ENCODE assay signal across 16 cellular contexts in the genomic region with DNA sequence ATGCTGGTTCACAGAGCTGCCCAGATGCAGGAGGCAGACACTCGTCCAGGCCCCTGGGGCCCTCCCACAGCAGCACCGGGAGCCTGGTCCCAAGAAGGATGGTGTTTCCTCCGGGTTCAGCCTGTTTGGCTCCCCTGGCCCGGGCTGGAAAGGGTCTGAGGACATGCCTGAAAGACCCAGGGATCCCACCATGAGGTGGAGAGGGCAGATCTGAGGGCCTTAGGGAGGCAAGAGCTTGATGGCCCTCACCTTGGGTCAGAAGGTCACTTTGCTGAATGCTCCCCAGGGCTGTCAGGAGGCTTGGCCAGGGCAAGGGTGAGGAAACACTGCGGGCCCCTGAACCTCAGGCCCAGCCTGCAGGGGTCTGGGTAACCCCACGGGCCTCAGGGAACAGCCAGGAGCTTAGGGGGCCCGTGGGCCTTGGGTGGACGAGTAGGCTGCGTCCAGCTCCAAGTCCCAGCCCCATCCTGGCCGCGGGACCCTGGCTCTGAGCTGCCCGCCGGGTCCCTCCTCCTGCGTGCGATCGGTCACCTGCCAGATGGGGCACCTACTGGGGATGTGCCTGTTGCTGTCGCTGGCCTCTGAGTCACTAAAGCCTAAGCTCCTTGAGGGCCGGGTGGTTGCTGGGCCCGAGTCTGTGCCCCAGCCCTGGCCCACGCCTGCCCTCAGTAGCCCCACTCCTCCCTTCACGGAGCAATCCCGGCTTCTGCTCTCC.
DNase-seq lines count a peak whose midpoint lies in the region; ATAC-seq, FAIRE-seq and TF ChIP-seq lines count a peak whose summit lies in the region.
"Had no signal": no experiment of that assay in that cellular context is flagged by ENCODE, and none has a peak within 500 bp of the region (broad histone marks: within the 10 kb centered on the region; RNA-seq: fewer than 3 reads in every experiment).

No MANE protein-coding gene starts in this region.

- no peaks in the 10 kb centered on the region for H3K79me1 ChIP-seq in H1 (ENCODE audit: low read depth, low read length)

- no peak overlapping the region for H2BK120ac ChIP-seq in H1 (replicated peaks; ENCODE audit: low read depth, low read length)

- H4K8ac ChIP-seq in H1 (ENCODE audit: extremely low read depth, insufficient read depth, low read length) = peak overlapping the region; percentile 91; the same call in 1 of the 2 replicates

- H3K9me3 ChIP-seq in A673 (ENCODE audit: low read depth, low read length, poor library complexity, severe bottlenecking) (no peaks in the 10 kb centered on the region), H1 (ENCODE audit: insufficient read depth in 2 of 2, low read depth in 1 of 2, low read length in 1 of 2) (peaks cover 2 to 9% of the 10 kb centered on the region in 2 experiments; a peak in 1 of 4 replicates), neural progenitor cell (ENCODE audit: low read depth) (no peaks in the 10 kb centered on the region)
- H3K9me3 ChIP-seq: SK-N-SH had no signal

- H3K9ac ChIP-seq in H1 (replicated peaks in 1 of 4; ENCODE audit: extremely low read depth in 1 of 4, low read depth in 3 of 4, low read length in 3 of 4) (no peak overlapping the region), neural progenitor cell (no peak overlapping the region)
- H3K9ac ChIP-seq: SK-N-SH had no signal

- no peak for TF ChIP-seq RAD21 in H1 (IDR thresholded peaks at IDR 0.05 in 1 of 2, conservative IDR thresholded peaks at IDR 0.05 in 1 of 2; ENCODE audit: low read depth in 2 of 2, low read length in 2 of 2)

- no peak for TF ChIP-seq EP300 in H1 (IDR thresholded peaks at IDR 0.05; ENCODE audit: borderline replicate concordance in 1 of 2, low read depth in 2 of 2, low read length in 2 of 2)

- no peaks in the 10 kb centered on the region for H3K79me2 ChIP-seq in H1 (ENCODE audit: control insufficient read depth in 1 of 2, insufficient read depth in 2 of 2, low read length in 2 of 2)
- no peaks in the 10 kb centered on the region for H3K79me2 ChIP-seq in neural progenitor cell (ENCODE audit: low read depth)

- H3K27me3 ChIP-seq in A673 (replicated peaks; ENCODE audit: insufficient read depth, low read depth, low read length, poor library complexity) (no peaks in the 10 kb centered on the region), H1 (replicated peaks in 1 of 4; ENCODE audit: control insufficient read depth in 3 of 4, extremely low read depth in 1 of 4, insufficient read depth in 3 of 4, low read length in 3 of 4) (no peaks in the 10 kb centered on the region; a peak in 1 of 7 replicates), neural progenitor cell (peaks cover 6% of the 10 kb centered on the region)
- H3K27me3 ChIP-seq: brain microvascular endothelial cell had no signal

- H3K18ac ChIP-seq in H1 (ENCODE audit: extremely low read depth, low read length) = no peak overlapping the region

- peak overlapping the region; percentile 23 for H3K4me3 ChIP-seq in A673 (ENCODE audit: low read depth, low read length, poor library complexity, severe bottlenecking)
- H3K4me3 ChIP-seq in H1 (ENCODE audit: extremely low read depth in 1 of 4, insufficient read depth in 2 of 4, low read depth in 3 of 4, low read length in 4 of 4) = no peak overlapping the region
- no peak overlapping the region for H3K4me3 ChIP-seq in neural progenitor cell

- no peaks in the 10 kb centered on the region for H3K4me1 ChIP-seq in A673 (ENCODE audit: insufficient read depth, low read length, poor library complexity, severe bottlenecking)
- H3K4me1 ChIP-seq in H1 (replicated peaks in 1 of 4; ENCODE audit: control insufficient read depth in 3 of 4, insufficient read depth in 4 of 4, low read length in 3 of 4) = no peaks in the 10 kb centered on the region; a peak in 1 of 7 replicates
- no peaks in the 10 kb centered on the region for H3K4me1 ChIP-seq in neural progenitor cell

- TF ChIP-seq CTCF in A673 (conservative IDR thresholded peaks at IDR 0.05; ENCODE audit: low read depth, low read length) = no peak
- TF ChIP-seq CTCF in H1 (IDR thresholded peaks at IDR 0.05; ENCODE audit: control extremely low read depth in 1 of 3, insufficient read depth in 1 of 3, low read depth in 1 of 3, low read length in 3 of 3) = no peak
- TF ChIP-seq CTCF in neural progenitor cell (IDR thresholded peaks at IDR 0.05) = no peak
- TF ChIP-seq CTCF in HFFc6 (IDR thresholded peaks at IDR 0.05) = no peak

- no peak for FAIRE-seq in H1 (lab: Jason Lieb, UNC)
- FAIRE-seq: D721Med, GM12892 had no signal

- no peaks in the 10 kb centered on the region; the same call in 1 of the 2 replicates for H3K23me2 ChIP-seq in H1 (ENCODE audit: low read depth, low read length)

- H2AK5ac ChIP-seq in H1 (ENCODE audit: low read depth, low read length) = no peak overlapping the region

- no peak overlapping the region for H4K5ac ChIP-seq in H1 (ENCODE audit: insufficient read length, low read depth, low read length)

- H3K23ac ChIP-seq in H1 (ENCODE audit: insufficient read length) = no peak overlapping the region

- H3K9me3 Mint-ChIP-seq in neural progenitor cell (peaks cover 3% of the 10 kb centered on the region), HFFc6 (peaks cover 4% of the 10 kb centered on the region)
- H3K9me3 Mint-ChIP-seq: activated naive CD4-positive, alpha-beta T cell treated with anti-CD3 and anti-CD28 coated beads, Interleukin-2, amount 50 U/mL, for 24 hours had no signal

- DNase-seq in A673 (ENCODE audit: low spot score) (no peak), H1 (ENCODE audit: low read depth in 1 of 2, low spot score in 2 of 2) (no peak), neural progenitor cell (ENCODE audit: low spot score) (no peak), NCI-H748 (lab: John Stamatoyannopoulos, UW; ENCODE audit: unreplicated experiment) (no peak), NCI-H1092 (lab: John Stamatoyannopoulos, UW) (no peak), HFFc6 (no peak), GF-D8 (lab: John Stamatoyannopoulos, UW) (no peak)
- DNase-seq: MV-4-11 had no signal

- no peak overlapping the region for H3K56ac ChIP-seq in H1 (replicated peaks; ENCODE audit: insufficient read length, low read depth, low read length)

- CTCF ChIA-PET in A673 (lab: Charles Lee) = interaction anchor here (0.6 kb wide), 1 partner anchor 151 kb away, joined by 4 read pairs; no protein-coding TSS in a partner anchor
- CTCF ChIA-PET in H1 (lab: Charles Lee; ENCODE audit: partially characterized antibody) = interaction anchor here (0.7 to 7.4 kb wide), 28 partner anchors 9 to 430 kb away, joined by 3 to 94 read pairs (median 4); no protein-coding TSS in a partner anchor

- no peaks in the 10 kb centered on the region for H3K36me3 Mint-ChIP-seq in neural progenitor cell
- peaks cover 36% of the 10 kb centered on the region for H3K36me3 Mint-ChIP-seq in HFFc6 (ENCODE audit: low read depth)
- H3K36me3 Mint-ChIP-seq: activated naive CD4-positive, alpha-beta T cell treated with anti-CD3 and anti-CD28 coated beads, Interleukin-2, amount 50 U/mL, for 24 hours had no signal

- intact Hi-C loops in A673 (cut with micrococcal nuclease; ENCODE audit: unreplicated experiment) = no loop called here

- no peak overlapping the region for H2BK12ac ChIP-seq in H1 (ENCODE audit: low read depth, low read length)

- H3F3A ChIP-seq in neural progenitor cell (ENCODE audit: low read depth) = no peaks in the 10 kb centered on the region

- H3K4me3 Mint-ChIP-seq in neural progenitor cell = no peak overlapping the region
- no peak overlapping the region for H3K4me3 Mint-ChIP-seq in HFFc6
- H3K4me3 Mint-ChIP-seq: activated CD4-positive, alpha-beta T cell treated with anti-CD3 and anti-CD28 coated beads for 36 hours had no signal

- H4K91ac ChIP-seq in H1 (replicated peaks; ENCODE audit: insufficient read length, low read length) = no peak overlapping the region

- H3K27ac Mint-ChIP-seq in neural progenitor cell (no peak overlapping the region), HFFc6 (no peak overlapping the region)
- H3K27ac Mint-ChIP-seq: activated CD4-positive, alpha-beta T cell treated with anti-CD3 and anti-CD28 coated beads for 36 hours; activated naive CD4-positive, alpha-beta T cell treated with anti-CD3 and anti-CD28 coated beads, Interleukin-2, amount 50 U/mL, for 24 hours; nephron had no signal

- WGBS in H1 (ENCODE audit: extremely low coverage in 1 of 2, insufficient coverage in 1 of 2, insufficient read length in 1 of 2, insufficient replicate concordance in 2 of 2, low coverage in 1 of 2, low lambda C conversion rate in 2 of 2, missing lambda C conversion rate in 1 of 2), 2 experiments = 89% methylated on average over 20 of the region's 22 CpGs; no CpG with 5 or more reads in 1 of the 2 experiments

- no peak overlapping the region for H2BK20ac ChIP-seq in H1 (ENCODE audit: low read length)

- H3K4ac ChIP-seq in H1 (replicated peaks; ENCODE audit: insufficient read length, low read depth, low read length) = no peak overlapping the region

- BruUV-seq in A673 (replicated peaks; lab: Mats Ljungman, UMichigan) = no TSS peak

- no peak overlapping the region for H3K14ac ChIP-seq in H1 (ENCODE audit: insufficient read length)

- ATAC-seq in GM18511 (IDR thresholded peaks at IDR 0.05; ENCODE audit: unreplicated experiment) = peak; percentile 15

- TF ChIP-seq POLR2A in H1 (IDR thresholded peaks at IDR 0.05; ENCODE audit: control extremely low read depth in 1 of 2, low read depth in 2 of 2, low read length in 2 of 2) = no peak

- H3K27me3 Mint-ChIP-seq in neural progenitor cell (ENCODE audit: insufficient read depth, low read depth) (peaks cover 7% of the 10 kb centered on the region), HFFc6 (ENCODE audit: insufficient read depth) (peaks cover 6% of the 10 kb centered on the region)

- H3K4me1 Mint-ChIP-seq in neural progenitor cell (no peaks in the 10 kb centered on the region), HFFc6 (ENCODE audit: low read depth) (peaks cover 14% of the 10 kb centered on the region)
- H3K4me1 Mint-ChIP-seq: activated CD4-positive, alpha-beta T cell treated with anti-CD3 and anti-CD28 coated beads for 36 hours had no signal

- H3K27ac ChIP-seq in A673 (ENCODE audit: low read depth, low read length, poor library complexity, severe bottlenecking) (no peak overlapping the region), H1 (ENCODE audit: low read depth, low read length) (no peak overlapping the region), neural progenitor cell (no peak overlapping the region)
- H3K27ac ChIP-seq: brain microvascular endothelial cell had no signal

- H2AFZ ChIP-seq in H1 (ENCODE audit: low read length) (peak overlapping the region; percentile 92; the same call in 1 of the 2 replicates), neural progenitor cell (replicated peaks) (peak overlapping the region; percentile 89)

- H3K36me3 ChIP-seq in A673 (ENCODE audit: insufficient read depth, low read length, poor library complexity, severe bottlenecking) (no peaks in the 10 kb centered on the region), H1 (ENCODE audit: control insufficient read depth in 2 of 4, insufficient read depth in 4 of 4, low read length in 3 of 4) (no peaks in the 10 kb centered on the region), neural progenitor cell (no peaks in the 10 kb centered on the region)

- H2BK5ac ChIP-seq in H1 (ENCODE audit: low read depth, low read length) = no peak overlapping the region

- H4K20me1 ChIP-seq in H1 (replicated peaks in 1 of 2; ENCODE audit: control insufficient read depth in 1 of 2, insufficient read depth in 2 of 2, low read length in 2 of 2) (no peaks in the 10 kb centered on the region), neural progenitor cell (ENCODE audit: low read depth) (no peaks in the 10 kb centered on the region)

- POLR2A ChIA-PET in A673 (lab: Charles Lee; ENCODE audit: low non-redundant PET) = interaction anchor here (0.6 kb wide), 1 partner anchor 1750 kb away, joined by 4 read pairs; no protein-coding TSS in a partner anchor
- POLR2A ChIA-PET in H1 (lab: Charles Lee; ENCODE audit: partially characterized antibody) = interaction anchor here (0.7 kb wide), 1 partner anchor 457 kb away, joined by 3 read pairs; no protein-coding TSS in a partner anchor

- H3K4me2 ChIP-seq in H1 (ENCODE audit: insufficient read depth in 1 of 2, low read depth in 2 of 2, low read length in 2 of 2) (peak overlapping the region; percentile 7 to 68; a peak in 1 of 4 replicates), neural progenitor cell (peak overlapping the region; percentile 65)
- H3K4me2 ChIP-seq: SK-N-SH had no signal

- no peak overlapping the region for H2BK15ac ChIP-seq in H1 (ENCODE audit: low read length)
